Comparison of ENCODE assay signal across 9 cellular contexts in the genomic region with DNA sequence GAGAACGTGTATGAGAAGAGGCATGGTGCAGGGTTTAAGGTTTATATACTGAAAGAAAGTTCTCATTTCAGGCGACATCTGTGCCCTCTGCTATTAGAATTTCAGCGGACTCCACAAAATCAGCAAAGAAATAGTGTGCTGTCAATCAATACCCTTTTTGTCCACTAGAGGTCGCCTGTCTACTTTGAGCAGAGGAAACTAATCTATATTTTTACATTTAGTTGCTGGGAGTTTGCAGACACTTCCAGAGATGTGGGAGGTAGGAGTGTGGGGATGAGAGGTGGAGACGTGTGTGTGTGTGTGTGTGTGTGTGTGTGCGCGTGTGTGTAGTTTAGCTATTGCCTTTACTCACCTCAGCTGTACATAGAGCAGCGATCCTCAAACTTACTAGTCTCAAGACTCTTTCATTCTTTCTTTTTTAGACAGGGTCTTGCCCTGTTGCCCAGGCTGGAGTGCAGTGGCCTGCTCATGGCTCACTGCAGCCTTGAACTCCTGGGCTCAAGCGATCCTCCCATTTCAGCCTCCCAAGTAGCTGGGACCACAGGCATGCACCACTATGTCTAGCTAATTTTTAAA. TPM values are rescaled to one million over a fixed set of nuclear protein-coding genes. Genes with fewer than 3 reads are reported as not detected.
DNase-seq lines count a peak whose midpoint lies in the region; ATAC-seq and TF ChIP-seq lines count a peak whose summit lies in the region.
"Had no signal": no experiment of that assay in that cellular context is flagged by ENCODE, and none has a peak within 500 bp of the region (broad histone marks: within the 10 kb centered on the region; RNA-seq: fewer than 3 reads in every experiment).

No MANE protein-coding gene starts in this region.

- no peaks in the 10 kb centered on the region for H3K4me1 ChIP-seq in psoas muscle

- no peak overlapping the region for H3K27ac ChIP-seq in psoas muscle
- H3K27ac ChIP-seq: skin epidermis had no signal

- DNase-seq in CD1c-positive myeloid dendritic cell (ENCODE audit: extremely low spot score) (peak; percentile 78), GM13976 (ENCODE audit: low spot score) (peak; percentile 56), NCI-H2196 treated with DMSO at 0.1 percent for 48 hours (lab: John Stamatoyannopoulos, UW; ENCODE audit: unreplicated experiment) (peak; percentile 44), globus pallidus (ENCODE audit: low spot score) (peak; percentile 46), psoas muscle (no peak)
- DNase-seq in activated CD4-positive, alpha-beta T cell treated with anti-CD3 and anti-CD28 coated beads for 48 hours: peak; percentile 38

- in situ Hi-C loops in GM13976 (cut with MboI; ENCODE audit: low sequenced_read_pairs, unreplicated experiment): no loop called here

- TF ChIP-seq CTCF in GM13976 (IDR thresholded peaks at IDR 0.05; ENCODE audit: borderline replicate concordance, control extremely low read depth, extremely low read depth, insufficient read depth, missing control alignments) (peak; percentile 83), psoas muscle (IDR thresholded peaks at IDR 0.05) (peak; percentile 81)

- no peaks in the 10 kb centered on the region for H3K27me3 ChIP-seq in psoas muscle (ENCODE audit: insufficient read depth in 3 of 3, low read length in 2 of 3)

- no peak overlapping the region for H3K4me3 ChIP-seq in psoas muscle
- H3K4me3 ChIP-seq: skin epidermis had no signal

- H3K9me3 ChIP-seq in psoas muscle: no peaks in the 10 kb centered on the region

- peak; percentile 25 to 52 (median 34) for ATAC-seq in psoas muscle
- no peak for ATAC-seq in HG03025 (IDR thresholded peaks at IDR 0.05; ENCODE audit: low FRiP score, unreplicated experiment)
- no peak for ATAC-seq in GM18873 (IDR thresholded peaks at IDR 0.05; ENCODE audit: low FRiP score, unreplicated experiment)

- intact Hi-C loops in psoas muscle (cut with DNase I): no loop called here

- no peaks in the 10 kb centered on the region for H3K36me3 ChIP-seq in psoas muscle (ENCODE audit: insufficient read depth in 1 of 2, low read depth in 1 of 2)

- WGBS in psoas muscle, 3 donors: 41 to 51% (median 42%) methylated on average over 9 of the region's 9 CpGs

RNA-seq across cellular contexts. Expression of a gene that starts 9.7 kb away (rescaled TPM):
- 10 to 100 TPM; 13.6 to 18.9 (median 15.8) TPM for total RNA-seq in psoas muscle
- polyA plus RNA-seq in psoas muscle: 10 to 100 TPM in 1 of 3 donors, 1 to 10 TPM in 2; 3.6 to 21.2 (median 9.9) TPM

RNA-seq across cellular contexts. Expression of a gene that starts 25.2 kb away (rescaled TPM):
- 1 to 10 TPM; 2.4 to 6.3 (median 4.5) TPM for total RNA-seq in psoas muscle
- 1 to 10 TPM in 1 of 3 donors, under 1 TPM in 2; 0.64 to 2.3 (median 0.77) TPM for polyA plus RNA-seq in psoas muscle

RNA-seq across cellular contexts. Expression of a gene that starts 28.1 kb away (rescaled TPM):
- total RNA-seq in psoas muscle: 10 to 100 TPM; 16.9 to 28.2 (median 24.2) TPM
- 10 to 100 TPM; 18.8 to 28.5 (median 24.0) TPM for polyA plus RNA-seq in psoas muscle

RNA-seq across cellular contexts. Expression of a gene that starts 47.6 kb away (rescaled TPM):
- under 1 TPM in 3 of 4 donors, not detected in 1; 0.27 to 0.43 (median 0.37) TPM for total RNA-seq in psoas muscle
- under 1 TPM in 2 of 3 donors, not detected in 1; 0.06 to 0.44 TPM for polyA plus RNA-seq in psoas muscle

RNA-seq across cellular contexts. Expression of a gene that starts 53.4 kb away (rescaled TPM):
- 10 to 100 TPM in 1 of 4 donors, 1 to 10 TPM in 3; 2.7 to 32.5 (median 4.7) TPM for total RNA-seq in psoas muscle
- 1 to 10 TPM; 2.7 to 6.6 (median 2.9) TPM for polyA plus RNA-seq in psoas muscle

Comparison
In these comparisons a context has a peak if more than half of its experiments do, and no peak if none do; other contexts are left out.
1. DNase-seq: peak in CD1c-positive myeloid dendritic cell (single experiment), GM13976 (single experiment), NCI-H2196 treated with DMSO at 0.1 percent for 48 hours (single experiment), activated CD4-positive, alpha-beta T cell treated with anti-CD3 and anti-CD28 coated beads for 48 hours (single experiment) and globus pallidus (single experiment); none in psoas muscle (0 of 2).
2. ATAC-seq: peak in psoas muscle (4 of 4); none in HG03025 (single experiment) and GM18873 (single experiment).